ENCODE assay signal across 1 cellular context in genomic region chr3:50132421-50133282, GRCh38.
TF ChIP-seq lines count a peak whose summit lies in the region.

No MANE protein-coding gene starts in this region.

TF ChIP-seq in H1, 55 proteins besides CTCF, POLR2A, EP300 and RAD21:
- TF ChIP-seq, protein P1, sequence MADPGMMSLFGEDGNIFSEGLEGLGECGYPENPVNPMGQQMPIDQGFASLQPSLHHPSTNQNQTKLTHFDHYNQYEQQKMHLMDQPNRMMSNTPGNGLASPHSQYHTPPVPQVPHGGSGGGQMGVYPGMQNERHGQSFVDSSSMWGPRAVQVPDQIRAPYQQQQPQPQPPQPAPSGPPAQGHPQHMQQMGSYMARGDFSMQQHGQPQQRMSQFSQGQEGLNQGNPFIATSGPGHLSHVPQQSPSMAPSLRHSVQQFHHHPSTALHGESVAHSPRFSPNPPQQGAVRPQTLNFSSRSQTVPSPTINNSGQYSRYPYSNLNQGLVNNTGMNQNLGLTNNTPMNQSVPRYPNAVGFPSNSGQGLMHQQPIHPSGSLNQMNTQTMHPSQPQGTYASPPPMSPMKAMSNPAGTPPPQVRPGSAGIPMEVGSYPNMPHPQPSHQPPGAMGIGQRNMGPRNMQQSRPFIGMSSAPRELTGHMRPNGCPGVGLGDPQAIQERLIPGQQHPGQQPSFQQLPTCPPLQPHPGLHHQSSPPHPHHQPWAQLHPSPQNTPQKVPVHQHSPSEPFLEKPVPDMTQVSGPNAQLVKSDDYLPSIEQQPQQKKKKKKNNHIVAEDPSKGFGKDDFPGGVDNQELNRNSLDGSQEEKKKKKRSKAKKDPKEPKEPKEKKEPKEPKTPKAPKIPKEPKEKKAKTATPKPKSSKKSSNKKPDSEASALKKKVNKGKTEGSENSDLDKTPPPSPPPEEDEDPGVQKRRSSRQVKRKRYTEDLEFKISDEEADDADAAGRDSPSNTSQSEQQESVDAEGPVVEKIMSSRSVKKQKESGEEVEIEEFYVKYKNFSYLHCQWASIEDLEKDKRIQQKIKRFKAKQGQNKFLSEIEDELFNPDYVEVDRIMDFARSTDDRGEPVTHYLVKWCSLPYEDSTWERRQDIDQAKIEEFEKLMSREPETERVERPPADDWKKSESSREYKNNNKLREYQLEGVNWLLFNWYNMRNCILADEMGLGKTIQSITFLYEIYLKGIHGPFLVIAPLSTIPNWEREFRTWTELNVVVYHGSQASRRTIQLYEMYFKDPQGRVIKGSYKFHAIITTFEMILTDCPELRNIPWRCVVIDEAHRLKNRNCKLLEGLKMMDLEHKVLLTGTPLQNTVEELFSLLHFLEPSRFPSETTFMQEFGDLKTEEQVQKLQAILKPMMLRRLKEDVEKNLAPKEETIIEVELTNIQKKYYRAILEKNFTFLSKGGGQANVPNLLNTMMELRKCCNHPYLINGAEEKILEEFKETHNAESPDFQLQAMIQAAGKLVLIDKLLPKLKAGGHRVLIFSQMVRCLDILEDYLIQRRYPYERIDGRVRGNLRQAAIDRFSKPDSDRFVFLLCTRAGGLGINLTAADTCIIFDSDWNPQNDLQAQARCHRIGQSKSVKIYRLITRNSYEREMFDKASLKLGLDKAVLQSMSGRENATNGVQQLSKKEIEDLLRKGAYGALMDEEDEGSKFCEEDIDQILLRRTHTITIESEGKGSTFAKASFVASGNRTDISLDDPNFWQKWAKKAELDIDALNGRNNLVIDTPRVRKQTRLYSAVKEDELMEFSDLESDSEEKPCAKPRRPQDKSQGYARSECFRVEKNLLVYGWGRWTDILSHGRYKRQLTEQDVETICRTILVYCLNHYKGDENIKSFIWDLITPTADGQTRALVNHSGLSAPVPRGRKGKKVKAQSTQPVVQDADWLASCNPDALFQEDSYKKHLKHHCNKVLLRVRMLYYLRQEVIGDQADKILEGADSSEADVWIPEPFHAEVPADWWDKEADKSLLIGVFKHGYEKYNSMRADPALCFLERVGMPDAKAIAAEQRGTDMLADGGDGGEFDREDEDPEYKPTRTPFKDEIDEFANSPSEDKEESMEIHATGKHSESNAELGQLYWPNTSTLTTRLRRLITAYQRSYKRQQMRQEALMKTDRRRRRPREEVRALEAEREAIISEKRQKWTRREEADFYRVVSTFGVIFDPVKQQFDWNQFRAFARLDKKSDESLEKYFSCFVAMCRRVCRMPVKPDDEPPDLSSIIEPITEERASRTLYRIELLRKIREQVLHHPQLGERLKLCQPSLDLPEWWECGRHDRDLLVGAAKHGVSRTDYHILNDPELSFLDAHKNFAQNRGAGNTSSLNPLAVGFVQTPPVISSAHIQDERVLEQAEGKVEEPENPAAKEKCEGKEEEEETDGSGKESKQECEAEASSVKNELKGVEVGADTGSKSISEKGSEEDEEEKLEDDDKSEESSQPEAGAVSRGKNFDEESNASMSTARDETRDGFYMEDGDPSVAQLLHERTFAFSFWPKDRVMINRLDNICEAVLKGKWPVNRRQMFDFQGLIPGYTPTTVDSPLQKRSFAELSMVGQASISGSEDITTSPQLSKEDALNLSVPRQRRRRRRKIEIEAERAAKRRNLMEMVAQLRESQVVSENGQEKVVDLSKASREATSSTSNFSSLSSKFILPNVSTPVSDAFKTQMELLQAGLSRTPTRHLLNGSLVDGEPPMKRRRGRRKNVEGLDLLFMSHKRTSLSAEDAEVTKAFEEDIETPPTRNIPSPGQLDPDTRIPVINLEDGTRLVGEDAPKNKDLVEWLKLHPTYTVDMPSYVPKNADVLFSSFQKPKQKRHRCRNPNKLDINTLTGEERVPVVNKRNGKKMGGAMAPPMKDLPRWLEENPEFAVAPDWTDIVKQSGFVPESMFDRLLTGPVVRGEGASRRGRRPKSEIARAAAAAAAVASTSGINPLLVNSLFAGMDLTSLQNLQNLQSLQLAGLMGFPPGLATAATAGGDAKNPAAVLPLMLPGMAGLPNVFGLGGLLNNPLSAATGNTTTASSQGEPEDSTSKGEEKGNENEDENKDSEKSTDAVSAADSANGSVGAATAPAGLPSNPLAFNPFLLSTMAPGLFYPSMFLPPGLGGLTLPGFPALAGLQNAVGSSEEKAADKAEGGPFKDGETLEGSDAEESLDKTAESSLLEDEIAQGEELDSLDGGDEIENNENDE (IDR thresholded peaks at IDR 0.05; ENCODE audit: insufficient replicate concordance, low read length): no peak
- no peak for TF ChIP-seq NRF1 (IDR thresholded peaks at IDR 0.05; ENCODE audit: low read depth, low read length)
- peak in 1 of 2 experiments; percentile 71; a peak in 1 of 4 replicates for TF ChIP-seq SIN3A (conservative IDR thresholded peaks at IDR 0.05 in 1 of 2, IDR thresholded peaks at IDR 0.05 in 1 of 2; ENCODE audit: low read depth in 1 of 2, low read length in 2 of 2)
- TF ChIP-seq CBX8 (IDR thresholded peaks at IDR 0.05; ENCODE audit: borderline replicate concordance, low read depth, low read length): no peak
